In the genomic region with DNA sequence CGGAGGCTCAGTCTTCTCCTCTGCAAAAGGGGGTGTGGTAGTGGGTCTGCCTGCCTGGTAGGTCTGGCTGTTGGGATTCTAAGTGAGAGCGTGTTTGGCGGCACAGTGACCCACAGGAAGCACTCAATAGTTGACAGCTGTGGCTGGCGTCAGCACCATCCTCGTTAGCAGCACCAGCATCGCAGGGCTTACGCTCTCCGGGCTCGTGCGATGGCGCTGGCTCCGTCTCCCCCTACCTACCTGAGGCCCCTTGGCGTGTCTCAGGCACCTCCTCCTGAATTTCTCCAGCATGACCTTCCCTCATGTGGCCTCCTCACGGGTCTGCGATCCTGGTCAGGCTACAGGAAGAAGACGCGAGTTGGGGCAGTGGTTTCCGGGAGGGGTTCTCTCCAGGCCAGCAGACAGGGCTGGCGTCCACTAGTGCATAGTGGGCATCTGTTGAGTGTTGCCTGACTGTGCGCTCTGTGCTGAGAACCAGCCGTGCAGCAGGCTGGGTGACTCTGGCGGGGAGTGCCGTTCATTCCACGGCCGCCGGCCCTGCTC, we compare ENCODE assay signal across 16 cellular contexts.
DNase-seq lines count a peak whose midpoint lies in the region; ATAC-seq and TF ChIP-seq lines count a peak whose summit lies in the region.
"Had no signal": no experiment of that assay in that cellular context is flagged by ENCODE, and none has a peak within 500 bp of the region (broad histone marks: within the 10 kb centered on the region; RNA-seq: fewer than 3 reads in every experiment).

No MANE protein-coding gene starts in this region.

- POLR2A ChIA-PET in T-cell (lab: Charles Lee) = no interaction called here

- no peak for ATAC-seq in gastrocnemius medialis
- ATAC-seq in activated T-cell treated with anti-CD3 and anti-CD28 coated beads, Interleukin-2, amount 50 U/mL, for 72 hours (replicated peaks in 1 of 2) = no peak
- no peak for ATAC-seq in T-cell (replicated peaks in 1 of 4)
- ATAC-seq: GM12878 had no signal

- in situ Hi-C loops in gastrocnemius medialis (cut with MboI; ENCODE audit: low sequenced_read_pairs in 4 of 4) = no loop called here

- DNase-seq in H7 (peak; percentile 44), NCI-H69 (lab: John Stamatoyannopoulos, UW) (peak; percentile 33), right atrium auricular region (ENCODE audit: low spot score) (no peak), gastrocnemius medialis (no peak), GM10266 (ENCODE audit: extremely low spot score) (no peak), T-cell (no peak)
- DNase-seq in activated T-cell treated with anti-CD3 and anti-CD28 coated beads, Interleukin-2, amount 50 U/mL, for 72 hours = no peak
- no peak for DNase-seq in stimulated activated CD4-positive, alpha-beta T cell treated with anti-CD3 and anti-CD28 coated beads, Interleukin-1b, Interleukin-23, amount 100 ng/mL, for 48 hours
- DNase-seq: activated CD4-positive, alpha-beta T cell treated with anti-CD3 and anti-CD28 coated beads, Interleukin-2, amount 50 U/mL, for 4 hours; activated naive CD4-positive, alpha-beta T cell treated with anti-CD3 and anti-CD28 coated beads, Interleukin-2, amount 50 U/mL, for 16 hours; AML-193; Calu3; foreskin keratinocyte; NCI-H1092 had no signal

- no peaks in the 10 kb centered on the region for H3K4me1 Mint-ChIP-seq in activated T-cell treated with anti-CD3 and anti-CD28 coated beads, Interleukin-2, amount 50 U/mL, for 72 hours (ENCODE audit: low read depth)
- H3K4me1 Mint-ChIP-seq in T-cell = peaks cover 0 to 5% (median 2%) of the 10 kb centered on the region in 3 donors

- H3K36me3 Mint-ChIP-seq in activated T-cell treated with anti-CD3 and anti-CD28 coated beads, Interleukin-2, amount 50 U/mL, for 72 hours (ENCODE audit: insufficient read depth in 2 of 2) = no peaks in the 10 kb centered on the region
- no peaks in the 10 kb centered on the region for H3K36me3 Mint-ChIP-seq in T-cell

- H3K27me3 ChIP-seq in H7 (ENCODE audit: control insufficient read depth, insufficient read depth, low read length) (no peaks in the 10 kb centered on the region), right atrium auricular region (no peaks in the 10 kb centered on the region), gastrocnemius medialis (peaks cover 34 to 47% (median 44%) of the 10 kb centered on the region in 3 donors)

- intact Hi-C loops in gastrocnemius medialis (cut with DNase I; ENCODE audit: low total_unique reads) = loop anchor here (5.0 kb wide), 1 partner anchor 70 kb away; no protein-coding TSS in a partner anchor

- CTCF ChIA-PET in T-cell (lab: Charles Lee) = no interaction called here

- TF ChIP-seq CTCF in right atrium auricular region (IDR thresholded peaks at IDR 0.05) (no peak), gastrocnemius medialis (IDR thresholded peaks at IDR 0.05 in 4 of 5, conservative IDR thresholded peaks at IDR 0.05 in 1 of 5) (no peak), GM10266 (IDR thresholded peaks at IDR 0.05; ENCODE audit: control insufficient read depth, insufficient read depth, low read depth, missing control alignments) (no peak)

- TF ChIP-seq POLR2A in gastrocnemius medialis (IDR thresholded peaks at IDR 0.05) = no peak

- peaks cover 42% of the 10 kb centered on the region for H3K27me3 Mint-ChIP-seq in activated T-cell treated with anti-CD3 and anti-CD28 coated beads, Interleukin-2, amount 50 U/mL, for 72 hours (ENCODE audit: low read depth)
- H3K27me3 Mint-ChIP-seq in T-cell = peaks cover 33 to 63% of the 10 kb centered on the region in 2 donors

- H3K36me3 ChIP-seq in H7 (replicated peaks; ENCODE audit: control insufficient read depth, insufficient read depth, low read length) (no peaks in the 10 kb centered on the region), right atrium auricular region (no peaks in the 10 kb centered on the region), gastrocnemius medialis (no peaks in the 10 kb centered on the region)

- no peak overlapping the region for H3K27ac Mint-ChIP-seq in activated T-cell treated with anti-CD3 and anti-CD28 coated beads, Interleukin-2, amount 50 U/mL, for 72 hours
- no peak overlapping the region for H3K27ac Mint-ChIP-seq in T-cell
- H3K27ac Mint-ChIP-seq: T-helper 1 cell treated with Interleukin-12 subunit alpha and Interleukin-12 subunit beta and Interleukin-4 antibody, amounts not matched to agents 30 μg/mL and 1 μg/mL, for 36 hours had no signal

- H3K27ac ChIP-seq in right atrium auricular region (peak overlapping the region; percentile 59 to 70), gastrocnemius medialis (peak overlapping the region; percentile 15 to 66 (median 48))
- H3K27ac ChIP-seq: foreskin keratinocyte had no signal

- H3K9me3 ChIP-seq in right atrium auricular region (no peaks in the 10 kb centered on the region), gastrocnemius medialis (no peaks in the 10 kb centered on the region)

- H3K4me3 ChIP-seq in H7 (ENCODE audit: insufficient read depth, low read depth, low read length) (no peak overlapping the region), right atrium auricular region (no peak overlapping the region), gastrocnemius medialis (no peak overlapping the region)
- H3K4me3 ChIP-seq: GM12878 had no signal

- no peaks in the 10 kb centered on the region for H3K9me3 Mint-ChIP-seq in activated T-cell treated with anti-CD3 and anti-CD28 coated beads, Interleukin-2, amount 50 U/mL, for 72 hours
- no peaks in the 10 kb centered on the region for H3K9me3 Mint-ChIP-seq in T-cell
- H3K9me3 Mint-ChIP-seq: T-helper 1 cell treated with Interleukin-12 subunit alpha and Interleukin-12 subunit beta and Interleukin-4 antibody, amounts not matched to agents 30 μg/mL and 1 μg/mL, for 36 hours had no signal

- H3K4me1 ChIP-seq in right atrium auricular region = peaks cover 0 to 36% of the 10 kb centered on the region in 2 donors
- no peaks in the 10 kb centered on the region for H3K4me1 ChIP-seq in gastrocnemius medialis
- H3K4me1 ChIP-seq: foreskin keratinocyte had no signal

- H3K4me3 Mint-ChIP-seq in activated T-cell treated with anti-CD3 and anti-CD28 coated beads, Interleukin-2, amount 50 U/mL, for 72 hours = no peak overlapping the region
- H3K4me3 Mint-ChIP-seq in T-cell = no peak overlapping the region
- H3K4me3 Mint-ChIP-seq: T-helper 1 cell treated with Interleukin-12 subunit alpha and Interleukin-12 subunit beta and Interleukin-4 antibody, amounts not matched to agents 30 μg/mL and 1 μg/mL, for 36 hours had no signal

Comparison
In these comparisons a context has a peak if more than half of its experiments do, and no peak if none do; other contexts are left out.
1. DNase-seq: peak in H7 (single experiment) and NCI-H69 (single experiment); none in right atrium auricular region (single experiment), gastrocnemius medialis (0 of 2), activated T-cell treated with anti-CD3 and anti-CD28 coated beads, Interleukin-2, amount 50 U/mL, for 72 hours (0 of 2), GM10266 (single experiment), stimulated activated CD4-positive, alpha-beta T cell treated with anti-CD3 and anti-CD28 coated beads, Interleukin-1b, Interleukin-23, amount 100 ng/mL, for 48 hours (single experiment) and T-cell (0 of 34).